Comparison of ENCODE assay signal across 16 cellular contexts in the genomic region with DNA sequence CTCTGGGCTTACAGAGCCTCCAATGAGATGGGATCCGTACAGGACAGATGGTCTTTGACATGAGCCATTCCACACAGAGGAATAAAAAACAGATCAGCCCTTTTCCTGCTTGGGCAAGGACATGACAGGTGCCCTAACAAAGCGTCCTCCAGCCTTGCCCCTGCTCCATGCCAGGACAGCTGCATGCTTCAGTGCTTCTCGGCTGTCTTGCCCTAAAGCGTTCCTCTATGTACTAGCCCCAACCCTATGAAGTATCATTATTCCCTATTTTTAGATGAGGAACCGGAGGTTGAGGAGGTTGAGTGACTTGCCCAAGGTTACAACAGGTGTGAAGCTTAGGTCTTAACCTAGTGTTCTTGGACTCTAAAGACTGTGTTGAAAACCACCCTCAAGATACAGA. TPM values are rescaled to one million over a fixed set of nuclear protein-coding genes. Genes with fewer than 3 reads are reported as not detected.
DNase-seq lines count a peak whose midpoint lies in the region; ATAC-seq and TF ChIP-seq lines count a peak whose summit lies in the region.
"Had no signal": no experiment of that assay in that cellular context is flagged by ENCODE, and none has a peak within 500 bp of the region (broad histone marks: within the 10 kb centered on the region; RNA-seq: fewer than 3 reads in every experiment).

No MANE protein-coding gene starts in this region.

- ATAC-seq in WTC11 = no peak

- H3K4me1 Mint-ChIP-seq in WTC11 = peaks cover 12% of the 10 kb centered on the region; the same call in 1 of the 2 replicates

- in situ Hi-C loops in G401 (cut with HindIII; ENCODE audit: low sequenced_read_pairs) = no loop called here

- DNase-seq in G401 (ENCODE audit: low spot score) (peak; percentile 67), WTC11 (ENCODE audit: low spot score) (no peak), myocyte (ENCODE audit: low read depth) (peak; percentile 86), skeletal muscle cell (ENCODE audit: low read depth) (peak; percentile 16), LoVo (ENCODE audit: low spot score) (no peak), NCI-H1930 (lab: John Stamatoyannopoulos, UW) (no peak)
- DNase-seq in central memory CD4-positive, alpha-beta T cell = no peak
- DNase-seq: 8988T; AML-193; Caco-2; CD8-positive, alpha-beta memory T cell; DND-41; GF-D8; HCEC 1CT; HFFc6 had no signal

- H3K4me3 Mint-ChIP-seq in WTC11 = no peak overlapping the region
- H3K4me3 Mint-ChIP-seq: CD8-positive, alpha-beta memory T cell; HFFc6 had no signal

- no peaks in the 10 kb centered on the region for H3K27me3 Mint-ChIP-seq in WTC11 (ENCODE audit: low read depth)
- H3K27me3 Mint-ChIP-seq: CD8-positive, alpha-beta memory T cell had no signal

- no peak for TF ChIP-seq CTCF in WTC11 (IDR thresholded peaks at IDR 0.05)

- CTCF ChIA-PET in WTC11 (lab: Charles Lee) = no interaction called here

- H3K4me3 ChIP-seq in skeletal muscle cell (ENCODE audit: low read depth, low read length) = no peak overlapping the region
- H3K4me3 ChIP-seq: BLaER1 had no signal

- 0 out of 2 replicates have a peak overlapping the region, but pooled peaks have one; percentile 9 for H3K27ac Mint-ChIP-seq in WTC11
- H3K27ac Mint-ChIP-seq: HFFc6 had no signal

- POLR2A ChIA-PET in WTC11 (lab: Charles Lee) = no interaction called here

- no peaks in the 10 kb centered on the region for H3K36me3 Mint-ChIP-seq in WTC11

- H3K9me3 Mint-ChIP-seq in WTC11 = no peaks in the 10 kb centered on the region
- H3K9me3 Mint-ChIP-seq: CD8-positive, alpha-beta memory T cell; HFFc6 had no signal

TF ChIP-seq in WTC11, 78 proteins besides CTCF, POLR2A, EP300 and RAD21 (continues in another document):
- no peak for TF ChIP-seq ZBTB43 (CRISPR knock-in tag; IDR thresholded peaks at IDR 0.05)
- TF ChIP-seq SMAD4 (CRISPR knock-in tag; IDR thresholded peaks at IDR 0.05) = no peak
- no peak for TF ChIP-seq TEAD4 (CRISPR knock-in tag; IDR thresholded peaks at IDR 0.05)
- TF ChIP-seq ZNF121 (CRISPR knock-in tag; IDR thresholded peaks at IDR 0.05) = no peak
- TF ChIP-seq ZNF317 (CRISPR knock-in tag; IDR thresholded peaks at IDR 0.05; ENCODE audit: borderline replicate concordance, low read depth) = no peak
- no peak for TF ChIP-seq TEAD1 (CRISPR knock-in tag; IDR thresholded peaks at IDR 0.05)
- no peak for TF ChIP-seq KAT7 (CRISPR knock-in tag; IDR thresholded peaks at IDR 0.05; ENCODE audit: borderline replicate concordance)
- TF ChIP-seq, protein P1, sequence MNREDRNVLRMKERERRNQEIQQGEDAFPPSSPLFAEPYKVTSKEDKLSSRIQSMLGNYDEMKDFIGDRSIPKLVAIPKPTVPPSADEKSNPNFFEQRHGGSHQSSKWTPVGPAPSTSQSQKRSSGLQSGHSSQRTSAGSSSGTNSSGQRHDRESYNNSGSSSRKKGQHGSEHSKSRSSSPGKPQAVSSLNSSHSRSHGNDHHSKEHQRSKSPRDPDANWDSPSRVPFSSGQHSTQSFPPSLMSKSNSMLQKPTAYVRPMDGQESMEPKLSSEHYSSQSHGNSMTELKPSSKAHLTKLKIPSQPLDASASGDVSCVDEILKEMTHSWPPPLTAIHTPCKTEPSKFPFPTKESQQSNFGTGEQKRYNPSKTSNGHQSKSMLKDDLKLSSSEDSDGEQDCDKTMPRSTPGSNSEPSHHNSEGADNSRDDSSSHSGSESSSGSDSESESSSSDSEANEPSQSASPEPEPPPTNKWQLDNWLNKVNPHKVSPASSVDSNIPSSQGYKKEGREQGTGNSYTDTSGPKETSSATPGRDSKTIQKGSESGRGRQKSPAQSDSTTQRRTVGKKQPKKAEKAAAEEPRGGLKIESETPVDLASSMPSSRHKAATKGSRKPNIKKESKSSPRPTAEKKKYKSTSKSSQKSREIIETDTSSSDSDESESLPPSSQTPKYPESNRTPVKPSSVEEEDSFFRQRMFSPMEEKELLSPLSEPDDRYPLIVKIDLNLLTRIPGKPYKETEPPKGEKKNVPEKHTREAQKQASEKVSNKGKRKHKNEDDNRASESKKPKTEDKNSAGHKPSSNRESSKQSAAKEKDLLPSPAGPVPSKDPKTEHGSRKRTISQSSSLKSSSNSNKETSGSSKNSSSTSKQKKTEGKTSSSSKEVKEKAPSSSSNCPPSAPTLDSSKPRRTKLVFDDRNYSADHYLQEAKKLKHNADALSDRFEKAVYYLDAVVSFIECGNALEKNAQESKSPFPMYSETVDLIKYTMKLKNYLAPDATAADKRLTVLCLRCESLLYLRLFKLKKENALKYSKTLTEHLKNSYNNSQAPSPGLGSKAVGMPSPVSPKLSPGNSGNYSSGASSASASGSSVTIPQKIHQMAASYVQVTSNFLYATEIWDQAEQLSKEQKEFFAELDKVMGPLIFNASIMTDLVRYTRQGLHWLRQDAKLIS (CRISPR knock-in tag; IDR thresholded peaks at IDR 0.05; ENCODE audit: borderline replicate concordance) = no peak
- TF ChIP-seq, protein P2, sequence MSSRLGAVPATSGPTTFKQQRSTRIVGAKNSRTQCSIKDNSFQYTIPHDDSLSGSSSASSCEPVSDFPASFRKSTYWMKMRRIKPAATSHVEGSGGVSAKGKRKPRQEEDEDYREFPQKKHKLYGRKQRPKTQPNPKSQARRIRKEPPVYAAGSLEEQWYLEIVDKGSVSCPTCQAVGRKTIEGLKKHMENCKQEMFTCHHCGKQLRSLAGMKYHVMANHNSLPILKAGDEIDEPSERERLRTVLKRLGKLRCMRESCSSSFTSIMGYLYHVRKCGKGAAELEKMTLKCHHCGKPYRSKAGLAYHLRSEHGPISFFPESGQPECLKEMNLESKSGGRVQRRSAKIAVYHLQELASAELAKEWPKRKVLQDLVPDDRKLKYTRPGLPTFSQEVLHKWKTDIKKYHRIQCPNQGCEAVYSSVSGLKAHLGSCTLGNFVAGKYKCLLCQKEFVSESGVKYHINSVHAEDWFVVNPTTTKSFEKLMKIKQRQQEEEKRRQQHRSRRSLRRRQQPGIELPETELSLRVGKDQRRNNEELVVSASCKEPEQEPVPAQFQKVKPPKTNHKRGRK (CRISPR knock-in tag; IDR thresholded peaks at IDR 0.05; ENCODE audit: borderline replicate concordance) = no peak
- no peak for TF ChIP-seq PRRX2 (CRISPR knock-in tag; IDR thresholded peaks at IDR 0.05)
- TF ChIP-seq FOXP1 (CRISPR knock-in tag; IDR thresholded peaks at IDR 0.05; ENCODE audit: borderline replicate concordance) = no peak
- TF ChIP-seq, protein P3, sequence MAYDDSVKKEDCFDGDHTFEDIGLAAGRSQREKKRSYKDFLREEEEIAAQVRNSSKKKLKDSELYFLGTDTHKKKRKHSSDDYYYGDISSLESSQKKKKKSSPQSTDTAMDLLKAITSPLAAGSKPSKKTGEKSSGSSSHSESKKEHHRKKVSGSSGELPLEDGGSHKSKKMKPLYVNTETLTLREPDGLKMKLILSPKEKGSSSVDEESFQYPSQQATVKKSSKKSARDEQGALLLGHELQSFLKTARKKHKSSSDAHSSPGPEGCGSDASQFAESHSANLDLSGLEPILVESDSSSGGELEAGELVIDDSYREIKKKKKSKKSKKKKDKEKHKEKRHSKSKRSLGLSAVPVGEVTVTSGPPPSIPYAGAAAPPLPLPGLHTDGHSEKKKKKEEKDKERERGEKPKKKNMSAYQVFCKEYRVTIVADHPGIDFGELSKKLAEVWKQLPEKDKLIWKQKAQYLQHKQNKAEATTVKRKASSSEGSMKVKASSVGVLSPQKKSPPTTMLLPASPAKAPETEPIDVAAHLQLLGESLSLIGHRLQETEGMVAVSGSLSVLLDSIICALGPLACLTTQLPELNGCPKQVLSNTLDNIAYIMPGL (CRISPR knock-in tag; IDR thresholded peaks at IDR 0.05) = no peak
- TF ChIP-seq FOXJ3 (CRISPR knock-in tag; IDR thresholded peaks at IDR 0.05; ENCODE audit: borderline replicate concordance) = no peak
- TF ChIP-seq, protein P4, sequence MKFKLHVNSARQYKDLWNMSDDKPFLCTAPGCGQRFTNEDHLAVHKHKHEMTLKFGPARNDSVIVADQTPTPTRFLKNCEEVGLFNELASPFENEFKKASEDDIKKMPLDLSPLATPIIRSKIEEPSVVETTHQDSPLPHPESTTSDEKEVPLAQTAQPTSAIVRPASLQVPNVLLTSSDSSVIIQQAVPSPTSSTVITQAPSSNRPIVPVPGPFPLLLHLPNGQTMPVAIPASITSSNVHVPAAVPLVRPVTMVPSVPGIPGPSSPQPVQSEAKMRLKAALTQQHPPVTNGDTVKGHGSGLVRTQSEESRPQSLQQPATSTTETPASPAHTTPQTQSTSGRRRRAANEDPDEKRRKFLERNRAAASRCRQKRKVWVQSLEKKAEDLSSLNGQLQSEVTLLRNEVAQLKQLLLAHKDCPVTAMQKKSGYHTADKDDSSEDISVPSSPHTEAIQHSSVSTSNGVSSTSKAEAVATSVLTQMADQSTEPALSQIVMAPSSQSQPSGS (CRISPR knock-in tag; IDR thresholded peaks at IDR 0.05; ENCODE audit: borderline replicate concordance, low read depth) = no peak
- TF ChIP-seq ATF6 (CRISPR knock-in tag; IDR thresholded peaks at IDR 0.05) = no peak

RNA-seq across cellular contexts. Expression of gene POMGNT2, which starts 10.5 kb away (rescaled TPM):
- total RNA-seq in G401 (2014; rRNA removed; shearing (Covaris generic)) = 21.9 and 24.6 TPM in 2 replicates
- total RNA-seq in WTC11 (2021) (12.5 to 17.0 TPM (median 16.4 TPM) in 3 replicates), myocyte (23.1 and 32.0 TPM in 2 replicates)
- polyA plus RNA-seq in myocyte (2012) = 22.3 TPM

Comparison
In these comparisons a context has a peak if more than half of its experiments do, and no peak if none do; other contexts are left out.
1. DNase-seq: peak in G401 (single experiment), myocyte (single experiment) and skeletal muscle cell (single experiment); none in WTC11 (single experiment), central memory CD4-positive, alpha-beta T cell (single experiment), LoVo (single experiment) and NCI-H1930 (0 of 2).